In the genomic region with DNA sequence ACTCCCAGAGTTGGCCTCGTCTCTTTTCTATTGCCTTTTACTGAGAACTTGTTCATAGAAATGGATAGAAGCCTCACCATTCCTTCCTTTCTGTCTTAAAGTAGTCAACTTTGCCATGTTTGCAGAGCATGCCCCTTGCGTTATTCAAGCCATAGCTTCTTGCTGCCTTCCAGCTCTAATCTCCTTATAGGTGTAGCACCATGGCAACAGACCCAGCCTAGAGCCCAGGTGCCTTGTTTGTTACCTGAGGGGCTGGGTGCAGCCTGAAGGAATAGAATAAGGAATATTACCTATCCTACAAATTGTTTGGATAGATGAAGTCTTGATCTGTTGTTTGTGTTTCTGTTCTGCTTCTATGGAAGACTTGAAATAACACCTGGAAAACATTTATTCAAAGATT, we compare ENCODE assay signal across 23 cellular contexts. TPM values are rescaled to one million over a fixed set of nuclear protein-coding genes. Genes with fewer than 3 reads are reported as not detected.
DNase-seq lines count a peak whose midpoint lies in the region; TF ChIP-seq lines count a peak whose summit lies in the region.
"Had no signal": no experiment of that assay in that cellular context is flagged by ENCODE, and none has a peak within 500 bp of the region (broad histone marks: within the 10 kb centered on the region; RNA-seq: fewer than 3 reads in every experiment).

No MANE protein-coding gene starts in this region.

- H2BK120ac ChIP-seq in trophoblast cell (ENCODE audit: insufficient read depth, low read length, poor library complexity): no peak overlapping the region

- no peak overlapping the region for H4K12ac ChIP-seq in trophoblast cell (ENCODE audit: low read depth, low read length)

- H2BK12ac ChIP-seq in trophoblast cell (ENCODE audit: low read length): no peak overlapping the region

- H3K9me3 ChIP-seq in endodermal cell (ENCODE audit: control insufficient read depth, low read length) (peaks cover 6% of the 10 kb centered on the region), trophoblast cell (ENCODE audit: insufficient read depth, low read depth, low read length) (no peaks in the 10 kb centered on the region)
- H3K9me3 ChIP-seq: A549, BE2C, HAP-1 had no signal

- H2BK5ac ChIP-seq in trophoblast cell (ENCODE audit: low read depth, low read length, poor library complexity): no peak overlapping the region

- peaks cover 11% of the 10 kb centered on the region for H3K36me3 Mint-ChIP-seq in endodermal cell (ENCODE audit: low read depth)
- H3K36me3 Mint-ChIP-seq: CD8-positive, alpha-beta memory T cell had no signal

- H3K79me2 ChIP-seq in trophoblast cell (ENCODE audit: control insufficient read depth, insufficient read depth, low read length, poor library complexity): no peaks in the 10 kb centered on the region

- H3K23ac ChIP-seq in trophoblast cell (ENCODE audit: low read length): no peak overlapping the region

- no peak overlapping the region for H2AFZ ChIP-seq in trophoblast cell (ENCODE audit: insufficient read depth, low read length, poor library complexity)

- H2AK5ac ChIP-seq in trophoblast cell (ENCODE audit: low read length): no peak overlapping the region

- H3K4me2 ChIP-seq in trophoblast cell (ENCODE audit: low read length): no peak overlapping the region
- H3K4me2 ChIP-seq: A549; BLaER1 treated with 17β-estradiol and CSF1 and Interleukin-3, amounts not matched to agents 10 nM and 100 nM had no signal

- H3K27ac ChIP-seq in endodermal cell (ENCODE audit: low read depth, low read length) (no peak overlapping the region), trophoblast cell (ENCODE audit: low read depth, low read length) (no peak overlapping the region)
- H3K27ac ChIP-seq: A549; BLaER1 treated with 17β-estradiol and CSF1 and Interleukin-3, amounts not matched to agents 10 nM and 100 nM had no signal

- DNase-seq in NCI-H82 (lab: John Stamatoyannopoulos, UW) (peak; percentile 14), NCI-H82 treated with DMSO at 0.1 percent for 48 hours (lab: John Stamatoyannopoulos, UW; ENCODE audit: unreplicated experiment) (no peak), endodermal cell (no peak), trophoblast cell (peak; percentile 10 to 42), KG1 (lab: John Stamatoyannopoulos, UW) (no peak), cardiac septum (ENCODE audit: low spot score) (no peak)
- DNase-seq: 8988T; ACHN; AML-193; BE2C; CD4-positive, alpha-beta T cell; CD8-positive, alpha-beta memory T cell; DMS 273 treated with DMSO at 0.1 percent for 48 hours; DMS79; EL; GDM1; GOT3; HFFc6 had no signal

- no peak overlapping the region for H3K14ac ChIP-seq in trophoblast cell (ENCODE audit: low read length)

- intact Hi-C loops in cardiac septum (cut with DNase I): no loop called here

- H3K27me3 Mint-ChIP-seq in endodermal cell (ENCODE audit: insufficient read depth): no peaks in the 10 kb centered on the region
- H3K27me3 Mint-ChIP-seq: CD8-positive, alpha-beta memory T cell had no signal

- H4K91ac ChIP-seq in trophoblast cell (ENCODE audit: low read depth, low read length): no peak overlapping the region

- no peak overlapping the region for H3K18ac ChIP-seq in trophoblast cell (ENCODE audit: low read length)

- peak overlapping the region; percentile 5 for H3K27ac Mint-ChIP-seq in endodermal cell
- H3K27ac Mint-ChIP-seq: CD14-positive monocyte; CD4-positive, alpha-beta T cell; CD8-positive, alpha-beta memory T cell; HFFc6 had no signal

- H3K9ac ChIP-seq in endodermal cell (ENCODE audit: extremely low read depth, low read length, poor library complexity, severe bottlenecking) (no peak overlapping the region), trophoblast cell (ENCODE audit: low read length) (no peak overlapping the region)
- H3K9ac ChIP-seq: BLaER1 treated with 17β-estradiol and CSF1 and Interleukin-3, amounts not matched to agents 10 nM and 100 nM had no signal

- H3K79me1 ChIP-seq in trophoblast cell (ENCODE audit: low read length): no peaks in the 10 kb centered on the region

- peaks cover 8% of the 10 kb centered on the region for H3K4me1 Mint-ChIP-seq in endodermal cell
- H3K4me1 Mint-ChIP-seq: CD14-positive monocyte; CD8-positive, alpha-beta memory T cell had no signal

- H3K27me3 ChIP-seq in endodermal cell (ENCODE audit: control insufficient read depth, insufficient read depth, low read length, poor library complexity, severe bottlenecking) (no peaks in the 10 kb centered on the region), trophoblast cell (ENCODE audit: insufficient read depth, low read length) (no peaks in the 10 kb centered on the region)
- H3K27me3 ChIP-seq: BE2C; BLaER1 treated with 17β-estradiol and CSF1 and Interleukin-3, amounts not matched to agents 10 nM and 100 nM had no signal

- H3K4me3 Mint-ChIP-seq in endodermal cell: no peak overlapping the region
- H3K4me3 Mint-ChIP-seq: CD14-positive monocyte; CD4-positive, alpha-beta T cell; CD8-positive, alpha-beta memory T cell; HFFc6 had no signal

- H3K4ac ChIP-seq in trophoblast cell (ENCODE audit: low read depth, low read length): no peak overlapping the region

- no peak overlapping the region for H3K4me3 ChIP-seq in endodermal cell (ENCODE audit: low read length)
- no peak overlapping the region for H3K4me3 ChIP-seq in trophoblast cell (ENCODE audit: low read depth, low read length)
- H3K4me3 ChIP-seq: A549; BLaER1 treated with 17β-estradiol and CSF1 and Interleukin-3, amounts not matched to agents 10 nM and 100 nM; GM12878; HAP-1 had no signal

- H3K36me3 ChIP-seq in endodermal cell (ENCODE audit: control insufficient read depth, insufficient read depth, low read length): peaks cover 9% of the 10 kb centered on the region
- H3K36me3 ChIP-seq in trophoblast cell (ENCODE audit: control insufficient read depth in 1 of 2, insufficient read depth in 2 of 2, low read length in 2 of 2): peaks cover 3 to 5% of the 10 kb centered on the region in 2 experiments
- H3K36me3 ChIP-seq: BE2C, HAP-1 had no signal

- TF ChIP-seq CTCF in endodermal cell (conservative IDR thresholded peaks at IDR 0.05): no peak

- 91% methylated on average over 2 of the region's 2 CpGs; no CpG with 5 or more reads in 1 of the 2 experiments for WGBS in endodermal cell (ENCODE audit: insufficient coverage in 1 of 2, insufficient read length in 1 of 2), 2 experiments
- WGBS in trophoblast cell (ENCODE audit: extremely low coverage, insufficient coverage, insufficient read length): no CpG with 5 or more reads among the region's 2 CpGs

- H3K4me1 ChIP-seq in endodermal cell (ENCODE audit: control insufficient read depth, insufficient read depth, low read length): no peaks in the 10 kb centered on the region
- peaks cover 0 to 2% of the 10 kb centered on the region in 2 experiments for H3K4me1 ChIP-seq in trophoblast cell (ENCODE audit: control insufficient read depth in 1 of 2, insufficient read depth in 2 of 2, low read length in 2 of 2)
- H3K4me1 ChIP-seq: A549; BE2C; BLaER1 treated with 17β-estradiol and CSF1 and Interleukin-3, amounts not matched to agents 10 nM and 100 nM had no signal

- no peak overlapping the region for H4K8ac ChIP-seq in trophoblast cell (ENCODE audit: low read depth, low read length)

- no peaks in the 10 kb centered on the region for H3K9me3 Mint-ChIP-seq in endodermal cell
- H3K9me3 Mint-ChIP-seq: CD4-positive, alpha-beta T cell; HFFc6 had no signal

RNA-seq across cellular contexts. Expression of gene CLEC20A, which starts 59.9 kb away (rescaled TPM):
- total RNA-seq in endodermal cell: 1 to 10 TPM in 1 of 2 donors, under 1 TPM in 1; 0.33 to 1.5 TPM
- polyA plus RNA-seq in endodermal cell (2013, experiment 1 of 2): not detected
- polyA plus RNA-seq in endodermal cell (2013, experiment 2 of 2): not detected
- not detected in 2 replicates for polyA plus RNA-seq in trophoblast cell (2013)
- total RNA-seq in cardiac septum: not detected
- total RNA-seq: CD4-positive, alpha-beta T cell; CD8-positive, alpha-beta memory T cell; GM12878; HFFc6 had no signal
- polyA plus RNA-seq: A549; CD14-positive monocyte; CD8-positive, alpha-beta memory T cell; GM12878 had no signal

Comparison
In these comparisons a context has a peak if more than half of its experiments do, and no peak if none do; other contexts are left out.
1. DNase-seq: peak in NCI-H82 (single experiment) and trophoblast cell (2 of 2); none in NCI-H82 treated with DMSO at 0.1 percent for 48 hours (single experiment), endodermal cell (single experiment), KG1 (single experiment) and cardiac septum (single experiment).